ENCODE assay signal across 14 cellular contexts in the genomic region with DNA sequence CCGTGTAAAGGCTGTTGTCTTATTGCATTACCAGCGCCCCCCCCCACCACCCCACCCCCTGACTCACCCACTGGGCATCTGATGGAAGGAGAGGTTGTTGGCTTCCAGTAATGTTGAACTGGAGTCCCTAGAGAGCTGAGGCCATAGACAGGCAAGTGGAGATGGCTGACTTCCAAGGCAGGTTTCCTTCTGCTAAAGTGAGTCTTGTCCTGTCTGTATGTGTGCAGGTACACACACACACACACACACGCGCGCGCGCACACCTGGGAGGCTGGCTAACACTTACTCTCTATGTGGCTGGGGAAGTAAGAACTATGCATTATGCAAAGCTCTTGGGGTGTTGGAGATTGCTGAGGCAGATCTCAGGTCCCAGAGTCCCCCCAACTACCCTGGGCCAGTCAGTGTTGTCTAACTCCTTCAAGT. TPM values are rescaled to one million over a fixed set of nuclear protein-coding genes. Genes with fewer than 3 reads are reported as not detected.
A peak's percentile ranks its signal among the peaks of the same experiment; 100 is the strongest.
DNase-seq lines count a peak whose midpoint lies in the region; ATAC-seq and TF ChIP-seq lines count a peak whose summit lies in the region.
"Had no signal": no experiment of that assay in that cellular context is flagged by ENCODE, and none has a peak within 500 bp of the region (broad histone marks: within the 10 kb centered on the region; RNA-seq: fewer than 3 reads in every experiment).

No MANE protein-coding gene starts in this region.

- no peaks in the 10 kb centered on the region for H3K9me3 ChIP-seq in ascending aorta
- H3K9me3 ChIP-seq in tibial nerve: no peaks in the 10 kb centered on the region
- H3K9me3 ChIP-seq: HAP-1 had no signal

- no peak overlapping the region for H3K4me3 ChIP-seq in ascending aorta
- no peak overlapping the region for H3K4me3 ChIP-seq in tibial nerve
- H3K4me3 ChIP-seq: HAP-1 had no signal

- no peak for TF ChIP-seq EP300 in tibial nerve (IDR thresholded peaks at IDR 0.05)

- no peak for ATAC-seq in GM18520 (IDR thresholded peaks at IDR 0.05; ENCODE audit: unreplicated experiment)

- no peaks in the 10 kb centered on the region for H3K27me3 ChIP-seq in ascending aorta
- H3K27me3 ChIP-seq in tibial nerve: peaks cover 0 to 5% of the 10 kb centered on the region in 2 donors

- H3K36me3 ChIP-seq in ascending aorta (no peaks in the 10 kb centered on the region), tibial nerve (no peaks in the 10 kb centered on the region)
- H3K36me3 ChIP-seq: HAP-1 had no signal

- intact Hi-C loops in ascending aorta (cut with DNase I): no loop called here

- H3K4me1 ChIP-seq in ascending aorta (peaks cover 4 to 16% of the 10 kb centered on the region in 2 donors), tibial nerve (peaks cover 0 to 16% (median 0%) of the 10 kb centered on the region in 4 donors)

- H3K27ac ChIP-seq in ascending aorta (peak overlapping the region; percentile 59 to 76), tibial nerve (no peak overlapping the region)

- TF ChIP-seq CTCF in ascending aorta (IDR thresholded peaks at IDR 0.05) (no peak), tibial nerve (IDR thresholded peaks at IDR 0.05) (no peak)

- no peak for TF ChIP-seq POLR2A in tibial nerve (IDR thresholded peaks at IDR 0.05)

- 83 to 90% methylated on average over 7 of the region's 7 CpGs for WGBS in tibial nerve, 2 donors

- DNase-seq in DMS153 (lab: John Stamatoyannopoulos, UW): peak; percentile 68
- peak; percentile 63 for DNase-seq in HS-27A (ENCODE audit: low read depth)
- peak in 1 of 2 donors; percentile 74 for DNase-seq in ascending aorta (ENCODE audit: low spot score in 2 of 2)
- peak; percentile 48 for DNase-seq in myocyte (ENCODE audit: low read depth)
- DNase-seq in UCSD-AML1 (lab: John Stamatoyannopoulos, UW; ENCODE audit: unreplicated experiment): no peak
- DNase-seq in tibial nerve (ENCODE audit: low spot score in 2 of 2): no peak
- no peak for DNase-seq in hippocampal formation (lab: John Stamatoyannopoulos, UW)
- DNase-seq: effector CD8-positive, alpha-beta T cell; NCI-H2081 had no signal

RNA-seq across cellular contexts. Expression of gene KY, which starts 1.6 kb away (rescaled TPM):
- 0.43 TPM for total RNA-seq in ascending aorta
- total RNA-seq in myocyte: 1.6 and 4.3 TPM in 2 replicates
- polyA plus RNA-seq in myocyte (2012): 0.28 TPM
- 1 to 10 TPM in 2 of 4 donors, under 1 TPM in 1, not detected in 1; 0.20 to 2.2 (median 1.5) TPM for total RNA-seq in tibial nerve
- total RNA-seq: mesothelial cell of epicardium, RPMI7951, subcutaneous adipose tissue had no signal

Comparison
In these comparisons a context has a peak if more than half of its experiments do, and no peak if none do; other contexts are left out.
1. DNase-seq: peak in DMS153 (single experiment), HS-27A (single experiment) and myocyte (single experiment); none in UCSD-AML1 (single experiment), tibial nerve (0 of 2) and hippocampal formation (0 of 2).
2. H3K27ac ChIP-seq: peak in ascending aorta (2 of 2); none in tibial nerve (0 of 4).